In the genomic region with DNA sequence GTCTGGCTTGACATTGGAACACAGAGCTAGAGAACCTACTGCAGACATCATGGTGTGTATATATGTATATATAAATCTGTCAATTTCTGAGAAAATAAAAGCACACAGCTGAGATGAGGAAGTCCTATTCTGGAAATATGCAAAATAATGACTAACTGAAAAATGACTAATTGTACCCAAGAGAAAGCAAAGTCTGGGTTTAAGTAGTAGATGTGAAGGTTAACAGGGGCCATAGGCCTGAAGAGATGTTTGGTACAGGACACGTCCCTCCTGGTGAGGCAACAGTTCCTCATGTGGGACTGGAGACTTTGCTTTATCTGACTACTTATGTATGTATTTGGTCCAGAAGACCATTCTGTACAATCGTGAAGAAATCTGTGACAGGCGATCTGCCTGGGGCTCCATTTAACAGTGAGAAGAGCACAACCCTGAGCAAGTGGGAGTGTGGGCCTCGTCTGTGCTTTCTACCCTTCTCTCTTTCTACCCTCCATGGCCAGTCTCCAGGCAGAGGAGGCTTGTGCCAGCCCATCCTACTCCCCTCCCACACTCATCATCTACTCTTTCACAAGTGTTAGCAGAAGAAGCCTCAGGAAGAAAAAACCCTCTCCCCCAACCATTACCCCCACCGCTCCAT, we compare ENCODE assay signal across 18 cellular contexts.
DNase-seq lines count a peak whose midpoint lies in the region; ATAC-seq and TF ChIP-seq lines count a peak whose summit lies in the region.
"Had no signal": no experiment of that assay in that cellular context is flagged by ENCODE, and none has a peak within 500 bp of the region (broad histone marks: within the 10 kb centered on the region; RNA-seq: fewer than 3 reads in every experiment).

No MANE protein-coding gene starts in this region.

- CTCF ChIA-PET in activated CD8-positive, alpha-beta T cell treated with anti-CD3 and anti-CD28 coated beads for 36 hours (lab: Charles Lee), result interaction anchor here (0.6 kb wide), 1 partner anchor 18 kb away, joined by 3 read pairs; no protein-coding TSS in a partner anchor
- CTCF ChIA-PET in activated CD8-positive, alpha-beta T cell treated with anti-CD3 and anti-CD28 coated beads, Interleukin-2, amount 10 ng/mL, durations not matched to agents 7 days and 5 days (lab: Charles Lee), result no interaction called here
- CTCF ChIA-PET in RWPE1 (lab: Yijun Ruan, JAX), result no interaction called here

- no peak overlapping the region for H3K4me2 ChIP-seq in GM23248 (ENCODE audit: unreplicated experiment)
- H3K4me2 ChIP-seq in hepatocyte, result no peak overlapping the region

- H3K27me3 ChIP-seq in GM23248 (replicated peaks; ENCODE audit: insufficient read depth) (no peaks in the 10 kb centered on the region), hepatocyte (no peaks in the 10 kb centered on the region)
- H3K27me3 ChIP-seq: cardiac muscle cell, gastroesophageal sphincter had no signal

- H3K9me3 Mint-ChIP-seq in activated CD8-positive, alpha-beta T cell treated with anti-CD3 and anti-CD28 coated beads for 36 hours, result no peaks in the 10 kb centered on the region
- no peaks in the 10 kb centered on the region for H3K9me3 Mint-ChIP-seq in activated CD8-positive, alpha-beta T cell treated with anti-CD3 and anti-CD28 coated beads, Interleukin-2, amount 10 ng/mL, durations not matched to agents 7 days and 5 days (ENCODE audit: insufficient read depth)
- peaks cover 3% of the 10 kb centered on the region for H3K9me3 Mint-ChIP-seq in stimulated activated memory B cell treated with anti-CD40 and anti-IgM and Interleukin-4, amounts not matched to agents 10 μg/mL and 1 μg/mL and 100 μg/mL, for 72 hours
- H3K9me3 Mint-ChIP-seq: endodermal cell, T-cell had no signal

- no peaks in the 10 kb centered on the region for H3K36me3 ChIP-seq in GM23248 (ENCODE audit: low read depth)
- no peaks in the 10 kb centered on the region for H3K36me3 ChIP-seq in hepatocyte (replicated peaks; ENCODE audit: insufficient read depth, low read depth)
- H3K36me3 ChIP-seq: cardiac muscle cell, gastroesophageal sphincter had no signal

- H2AFZ ChIP-seq in GM23248, result no peak overlapping the region
- no peak overlapping the region for H2AFZ ChIP-seq in hepatocyte

- DNase-seq in activated CD8-positive, alpha-beta T cell treated with anti-CD3 and anti-CD28 coated beads for 36 hours, result peak; percentile 28
- no peak for DNase-seq in activated CD8-positive, alpha-beta T cell treated with anti-CD3 and anti-CD28 coated beads, Interleukin-2, amount 10 ng/mL, durations not matched to agents 7 days and 5 days
- DNase-seq in GM23248 (peak; percentile 20), RPMI7951 (ENCODE audit: low read depth) (peak; percentile 0), mesenteric fat pad (ENCODE audit: low spot score) (no peak), hepatocyte (ENCODE audit: low spot score) (no peak), RWPE1 (ENCODE audit: low spot score) (no peak)
- DNase-seq: ACHN; activated CD4-positive, CD25-positive, alpha-beta regulatory T cell treated with anti-CD3 and anti-CD28 coated beads, Interleukin-2, amount 50 U/mL, for 72 hours; activated naive CD4-positive, alpha-beta T cell treated with Interleukin-2 at 50 U/mL for 16 hours; endodermal cell; kidney glomerular epithelial cell; NCI-H1092 treated with DMSO at 0.1 percent for 48 hours; posterior cingulate gyrus; T-cell had no signal

- H3K27ac ChIP-seq in GM23248 (no peak overlapping the region), hepatocyte (no peak overlapping the region), RWPE1 (no peak overlapping the region)
- H3K27ac ChIP-seq: cardiac muscle cell, gastroesophageal sphincter had no signal

- 92 to 96% methylated on average over 5 of the region's 5 CpGs for WGBS in GM23248 (ENCODE audit: low coverage in 1 of 2, low lambda C conversion rate in 2 of 2, missing lambda C conversion rate in 2 of 2), 2 experiments
- 93% methylated on average over 5 of the region's 5 CpGs for WGBS in hepatocyte (ENCODE audit: low lambda C conversion rate, missing lambda C conversion rate)

- no peaks in the 10 kb centered on the region for H3K4me1 ChIP-seq in GM23248 (ENCODE audit: insufficient read depth)
- peaks cover 11% of the 10 kb centered on the region for H3K4me1 ChIP-seq in hepatocyte (ENCODE audit: insufficient read depth)
- H3K4me1 ChIP-seq: gastroesophageal sphincter had no signal

- peak; percentile 94 for ATAC-seq in activated CD8-positive, alpha-beta T cell treated with anti-CD3 and anti-CD28 coated beads for 36 hours
- ATAC-seq in activated CD8-positive, alpha-beta T cell treated with anti-CD3 and anti-CD28 coated beads, Interleukin-2, amount 10 ng/mL, durations not matched to agents 7 days and 5 days, result no peak
- ATAC-seq in stimulated activated memory B cell treated with anti-CD40 and anti-IgM and Interleukin-4, amounts not matched to agents 10 μg/mL and 1 μg/mL and 100 μg/mL, for 72 hours, result peak; percentile 71
- ATAC-seq: gastroesophageal sphincter, T-cell had no signal

- H3K9me2 ChIP-seq in GM23248 (ENCODE audit: insufficient read depth), result no peaks in the 10 kb centered on the region
- no peaks in the 10 kb centered on the region for H3K9me2 ChIP-seq in hepatocyte (replicated peaks; ENCODE audit: insufficient read depth)

- no peak overlapping the region for H3K4me3 ChIP-seq in GM23248
- H3K4me3 ChIP-seq in hepatocyte, result no peak overlapping the region
- H3K4me3 ChIP-seq: cardiac muscle cell, gastroesophageal sphincter had no signal

- in situ Hi-C loops in GM23248 (cut with MboI), result no loop called here

- POLR2A ChIA-PET in activated CD8-positive, alpha-beta T cell treated with anti-CD3 and anti-CD28 coated beads for 36 hours (lab: Charles Lee), result no interaction called here
- POLR2A ChIA-PET in activated CD8-positive, alpha-beta T cell treated with anti-CD3 and anti-CD28 coated beads, Interleukin-2, amount 10 ng/mL, durations not matched to agents 7 days and 5 days (lab: Charles Lee), result no interaction called here
- POLR2A ChIA-PET in RWPE1 (lab: Yijun Ruan, JAX; ENCODE audit: low non-redundant PET), result interaction anchor here (0.6 kb wide), 1 partner anchor 63 kb away, joined by 3 read pairs; no protein-coding TSS in a partner anchor

- H3K79me2 ChIP-seq in GM23248 (ENCODE audit: insufficient read depth) (no peaks in the 10 kb centered on the region), hepatocyte (no peaks in the 10 kb centered on the region)

- H3K4me3 Mint-ChIP-seq in activated CD8-positive, alpha-beta T cell treated with anti-CD3 and anti-CD28 coated beads for 36 hours, result no peak overlapping the region
- no peak overlapping the region for H3K4me3 Mint-ChIP-seq in activated CD8-positive, alpha-beta T cell treated with anti-CD3 and anti-CD28 coated beads, Interleukin-2, amount 10 ng/mL, durations not matched to agents 7 days and 5 days
- no peak overlapping the region for H3K4me3 Mint-ChIP-seq in stimulated activated memory B cell treated with anti-CD40 and anti-IgM and Interleukin-4, amounts not matched to agents 10 μg/mL and 1 μg/mL and 100 μg/mL, for 72 hours
- H3K4me3 Mint-ChIP-seq: endodermal cell, T-cell had no signal

- no peaks in the 10 kb centered on the region for H3K36me3 Mint-ChIP-seq in activated CD8-positive, alpha-beta T cell treated with anti-CD3 and anti-CD28 coated beads for 36 hours (ENCODE audit: low read depth)
- H3K36me3 Mint-ChIP-seq in activated CD8-positive, alpha-beta T cell treated with anti-CD3 and anti-CD28 coated beads, Interleukin-2, amount 10 ng/mL, durations not matched to agents 7 days and 5 days (ENCODE audit: low read depth), result no peaks in the 10 kb centered on the region
- peaks cover 14% of the 10 kb centered on the region for H3K36me3 Mint-ChIP-seq in stimulated activated memory B cell treated with anti-CD40 and anti-IgM and Interleukin-4, amounts not matched to agents 10 μg/mL and 1 μg/mL and 100 μg/mL, for 72 hours
- H3K36me3 Mint-ChIP-seq: T-cell had no signal

- no peaks in the 10 kb centered on the region for H3F3A ChIP-seq in GM23248 (ENCODE audit: insufficient read depth)

- peaks cover 1% of the 10 kb centered on the region for H3K27me3 Mint-ChIP-seq in activated CD8-positive, alpha-beta T cell treated with anti-CD3 and anti-CD28 coated beads for 36 hours
- peaks cover 15% of the 10 kb centered on the region for H3K27me3 Mint-ChIP-seq in activated CD8-positive, alpha-beta T cell treated with anti-CD3 and anti-CD28 coated beads, Interleukin-2, amount 10 ng/mL, durations not matched to agents 7 days and 5 days (ENCODE audit: low read depth)
- H3K27me3 Mint-ChIP-seq in stimulated activated memory B cell treated with anti-CD40 and anti-IgM and Interleukin-4, amounts not matched to agents 10 μg/mL and 1 μg/mL and 100 μg/mL, for 72 hours, result no peaks in the 10 kb centered on the region

- intact Hi-C loops in activated CD8-positive, alpha-beta T cell treated with anti-CD3 and anti-CD28 coated beads for 36 hours (cut with micrococcal nuclease), result no loop called here

- TF ChIP-seq CTCF in activated CD8-positive, alpha-beta T cell treated with anti-CD3 and anti-CD28 coated beads for 36 hours (IDR thresholded peaks at IDR 0.05), result no peak
- TF ChIP-seq CTCF in hepatocyte (IDR thresholded peaks at IDR 0.05; ENCODE audit: poor library complexity) (no peak), RWPE1 (conservative IDR thresholded peaks at IDR 0.05; ENCODE audit: low read depth) (no peak)

- H3K9ac ChIP-seq in GM23248, result no peak overlapping the region

- H3K4me1 Mint-ChIP-seq in activated CD8-positive, alpha-beta T cell treated with anti-CD3 and anti-CD28 coated beads for 36 hours (ENCODE audit: low read depth), result peaks cover 13% of the 10 kb centered on the region
- no peaks in the 10 kb centered on the region for H3K4me1 Mint-ChIP-seq in activated CD8-positive, alpha-beta T cell treated with anti-CD3 and anti-CD28 coated beads, Interleukin-2, amount 10 ng/mL, durations not matched to agents 7 days and 5 days (ENCODE audit: low read depth)
- peaks cover 11% of the 10 kb centered on the region for H3K4me1 Mint-ChIP-seq in stimulated activated memory B cell treated with anti-CD40 and anti-IgM and Interleukin-4, amounts not matched to agents 10 μg/mL and 1 μg/mL and 100 μg/mL, for 72 hours
- H3K4me1 Mint-ChIP-seq: T-cell had no signal

- H4K20me1 ChIP-seq in GM23248 (ENCODE audit: insufficient read depth) (no peaks in the 10 kb centered on the region), hepatocyte (ENCODE audit: insufficient read depth, poor library complexity, severe bottlenecking) (no peaks in the 10 kb centered on the region)

- H3K9me3 ChIP-seq in GM23248 (ENCODE audit: low read depth), result no peaks in the 10 kb centered on the region
- no peaks in the 10 kb centered on the region for H3K9me3 ChIP-seq in hepatocyte (ENCODE audit: low read depth)
- H3K9me3 ChIP-seq: gastroesophageal sphincter had no signal

- peak overlapping the region; percentile 84 for H3K27ac Mint-ChIP-seq in activated CD8-positive, alpha-beta T cell treated with anti-CD3 and anti-CD28 coated beads for 36 hours
- no peak overlapping the region for H3K27ac Mint-ChIP-seq in activated CD8-positive, alpha-beta T cell treated with anti-CD3 and anti-CD28 coated beads, Interleukin-2, amount 10 ng/mL, durations not matched to agents 7 days and 5 days
- peak overlapping the region; percentile 29 for H3K27ac Mint-ChIP-seq in stimulated activated memory B cell treated with anti-CD40 and anti-IgM and Interleukin-4, amounts not matched to agents 10 μg/mL and 1 μg/mL and 100 μg/mL, for 72 hours
- H3K27ac Mint-ChIP-seq: endodermal cell, T-cell had no signal

Comparison
In these comparisons a context has a peak if more than half of its experiments do, and no peak if none do; other contexts are left out.
1. DNase-seq: peak in activated CD8-positive, alpha-beta T cell treated with anti-CD3 and anti-CD28 coated beads for 36 hours (single experiment), GM23248 (single experiment) and RPMI7951 (single experiment); none in activated CD8-positive, alpha-beta T cell treated with anti-CD3 and anti-CD28 coated beads, Interleukin-2, amount 10 ng/mL, durations not matched to agents 7 days and 5 days (single experiment), mesenteric fat pad (single experiment), hepatocyte (single experiment) and RWPE1 (single experiment).